In genomic region chr4:99855677-99856076, GRCh38 we compare ENCODE assay signal across 8 cellular contexts. TPM values are rescaled to one million over a fixed set of nuclear protein-coding genes. Genes with fewer than 3 reads are reported as not detected.
DNase-seq lines count a peak whose midpoint lies in the region; ATAC-seq, FAIRE-seq and TF ChIP-seq lines count a peak whose summit lies in the region.

No MANE protein-coding gene starts in this region.

- H3K27me3 Mint-ChIP-seq in IgD-negative memory B cell: no peaks in the 10 kb centered on the region

- peaks cover 6% of the 10 kb centered on the region for H3K36me3 Mint-ChIP-seq in IgD-negative memory B cell

- peak overlapping the region; percentile 30 for H3K27ac ChIP-seq in foreskin keratinocyte

- peak overlapping the region; percentile 12 to 83 (median 64) for H3K27ac Mint-ChIP-seq in IgD-negative memory B cell

- peak overlapping the region in 2 of 4 donors; percentile 19 to 73 for H3K4me3 Mint-ChIP-seq in IgD-negative memory B cell

- no peaks in the 10 kb centered on the region for H3K27me3 ChIP-seq in foreskin keratinocyte

- TF ChIP-seq CTCF in foreskin keratinocyte (conservative IDR thresholded peaks at IDR 0.05): no peak

- DNase-seq in GM12891 (ENCODE audit: insufficient read length, low spot score) (no peak), foreskin keratinocyte (no peak), HUDEP-2 (lab: John Stamatoyannopoulos, UW; ENCODE audit: unreplicated experiment in 76 of 76) (no peak), foreskin melanocyte (no peak), hepatic stellate cell (ENCODE audit: low spot score) (no peak), iPS-NIHi7 (ENCODE audit: extremely low spot score) (no peak)

- peaks cover 46 to 52% (median 49%) of the 10 kb centered on the region in 3 donors for H3K4me1 Mint-ChIP-seq in IgD-negative memory B cell

- H3K4me1 ChIP-seq in foreskin keratinocyte: no peaks in the 10 kb centered on the region

- ATAC-seq in GM21526 (IDR thresholded peaks at IDR 0.05; ENCODE audit: low FRiP score, unreplicated experiment) (peak; percentile 53), foreskin keratinocyte (no peak)

- no peaks in the 10 kb centered on the region for H3K9me3 Mint-ChIP-seq in IgD-negative memory B cell

- no peak for TF ChIP-seq POLR2A in GM12891 (IDR thresholded peaks at IDR 0.05; ENCODE audit: low read depth, low read length)

- peak; percentile 79 for FAIRE-seq in GM12891 (lab: Jason Lieb, UNC)

TF ChIP-seq in GM12891, 5 proteins besides CTCF, POLR2A, EP300 and RAD21:
- TF ChIP-seq POLR2AphosphoS5 (IDR thresholded peaks at IDR 0.05; ENCODE audit: low read depth, low read length) (no peak), POU2F2 (IDR thresholded peaks at IDR 0.05; ENCODE audit: low read depth, low read length) (no peak), TAF1 (IDR thresholded peaks at IDR 0.05; ENCODE audit: low read depth, low read length) (no peak), PAX5 (IDR thresholded peaks at IDR 0.05; ENCODE audit: insufficient read depth, low read length, severe bottlenecking) (no peak), SPI1 (IDR thresholded peaks at IDR 0.05; ENCODE audit: low read depth, low read length) (no peak)

RNA-seq across cellular contexts. Expression of gene LAMTOR3, which starts 38.5 kb away (rescaled TPM):
- polyA plus RNA-seq in GM12891 (2012; ENCODE audit: low read depth, missing spikeins): 27.1 TPM
- polyA plus RNA-seq in IgD-negative memory B cell (21.3 TPM), foreskin keratinocyte (36.4 and 37.0 TPM in 2 replicates)
- total RNA-seq in foreskin keratinocyte: 34.4 and 41.2 TPM in 2 replicates

RNA-seq across cellular contexts. Expression of gene DAPP1, which starts 39.0 kb away (rescaled TPM):
- 29.4 TPM for polyA plus RNA-seq in GM12891 (2012; ENCODE audit: low read depth, missing spikeins)
- polyA plus RNA-seq in IgD-negative memory B cell (172 TPM), foreskin keratinocyte (16.7 and 18.5 TPM in 2 replicates)
- 54.2 and 60.6 TPM in 2 replicates for total RNA-seq in foreskin keratinocyte
